In the genomic region with DNA sequence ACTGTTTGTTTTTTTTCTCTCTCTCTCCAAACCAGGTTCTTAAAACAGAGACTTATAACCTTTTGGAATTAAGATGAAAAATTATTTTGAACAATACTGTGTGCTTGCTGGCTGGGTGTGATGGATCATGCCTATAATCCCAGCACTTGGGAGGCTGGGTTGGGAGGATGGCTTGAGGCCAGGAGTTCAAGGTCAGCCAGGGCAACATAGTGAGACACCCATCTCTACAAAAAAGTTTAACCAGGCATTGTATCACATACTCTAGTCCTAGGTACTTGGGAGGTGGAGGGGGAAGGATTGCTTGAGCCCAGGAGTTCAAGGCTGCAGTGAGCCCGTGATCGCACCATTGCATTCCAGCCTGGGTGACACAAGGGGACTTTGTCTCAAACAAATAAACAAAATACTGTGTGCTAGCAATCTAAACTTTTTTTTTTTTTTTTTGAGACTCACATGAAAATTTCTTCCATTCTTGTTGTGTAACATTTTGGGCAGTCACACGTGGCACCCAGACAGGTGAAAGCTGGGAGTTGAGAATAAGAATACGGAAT, we compare ENCODE assay signal across 1 cellular context.
TF ChIP-seq lines count a peak whose summit lies in the region.

No MANE protein-coding gene starts in this region.

TF ChIP-seq in HepG2, 621 proteins besides CTCF, POLR2A, EP300 and RAD21 (continued from another document):
- TF ChIP-seq FOXC1 (CRISPR knock-in tag; IDR thresholded peaks at IDR 0.05; ENCODE audit: borderline replicate concordance), result no peak
- no peak for TF ChIP-seq PITX1 (CRISPR knock-in tag; IDR thresholded peaks at IDR 0.05)
- TF ChIP-seq BATF2 (CRISPR knock-in tag; IDR thresholded peaks at IDR 0.05), result no peak
- 0 out of 2 replicates have a peak, but pooled peaks have one; percentile 11 for TF ChIP-seq SALL1 (CRISPR knock-in tag; IDR thresholded peaks at IDR 0.05)
- TF ChIP-seq, protein P1, sequence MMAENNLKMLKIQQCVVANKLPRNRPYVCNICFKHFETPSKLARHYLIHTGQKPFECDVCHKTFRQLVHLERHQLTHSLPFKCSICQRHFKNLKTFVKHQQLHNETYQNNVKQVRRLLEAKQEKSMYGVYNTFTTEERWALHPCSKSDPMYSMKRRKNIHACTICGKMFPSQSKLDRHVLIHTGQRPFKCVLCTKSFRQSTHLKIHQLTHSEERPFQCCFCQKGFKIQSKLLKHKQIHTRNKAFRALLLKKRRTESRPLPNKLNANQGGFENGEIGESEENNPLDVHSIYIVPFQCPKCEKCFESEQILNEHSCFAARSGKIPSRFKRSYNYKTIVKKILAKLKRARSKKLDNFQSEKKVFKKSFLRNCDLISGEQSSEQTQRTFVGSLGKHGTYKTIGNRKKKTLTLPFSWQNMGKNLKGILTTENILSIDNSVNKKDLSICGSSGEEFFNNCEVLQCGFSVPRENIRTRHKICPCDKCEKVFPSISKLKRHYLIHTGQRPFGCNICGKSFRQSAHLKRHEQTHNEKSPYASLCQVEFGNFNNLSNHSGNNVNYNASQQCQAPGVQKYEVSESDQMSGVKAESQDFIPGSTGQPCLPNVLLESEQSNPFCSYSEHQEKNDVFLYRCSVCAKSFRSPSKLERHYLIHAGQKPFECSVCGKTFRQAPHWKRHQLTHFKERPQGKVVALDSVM (CRISPR knock-in tag; IDR thresholded peaks at IDR 0.05), result peak; percentile 66; the same call in 1 of the 2 replicates
- no peak for TF ChIP-seq MEF2D (CRISPR knock-in tag; IDR thresholded peaks at IDR 0.05)
- no peak for TF ChIP-seq CENPT (CRISPR knock-in tag; IDR thresholded peaks at IDR 0.05; ENCODE audit: low read depth)
- TF ChIP-seq ZNF746 (CRISPR knock-in tag; IDR thresholded peaks at IDR 0.05), result no peak
- no peak for TF ChIP-seq GLI4 (CRISPR knock-in tag; IDR thresholded peaks at IDR 0.05; ENCODE audit: borderline replicate concordance)
- no peak for TF ChIP-seq ZNF224 (CRISPR knock-in tag; IDR thresholded peaks at IDR 0.05)
- peak; percentile 45; the same call in 1 of the 2 replicates for TF ChIP-seq FOXP4 (CRISPR knock-in tag; IDR thresholded peaks at IDR 0.05)
- TF ChIP-seq, protein P2, sequence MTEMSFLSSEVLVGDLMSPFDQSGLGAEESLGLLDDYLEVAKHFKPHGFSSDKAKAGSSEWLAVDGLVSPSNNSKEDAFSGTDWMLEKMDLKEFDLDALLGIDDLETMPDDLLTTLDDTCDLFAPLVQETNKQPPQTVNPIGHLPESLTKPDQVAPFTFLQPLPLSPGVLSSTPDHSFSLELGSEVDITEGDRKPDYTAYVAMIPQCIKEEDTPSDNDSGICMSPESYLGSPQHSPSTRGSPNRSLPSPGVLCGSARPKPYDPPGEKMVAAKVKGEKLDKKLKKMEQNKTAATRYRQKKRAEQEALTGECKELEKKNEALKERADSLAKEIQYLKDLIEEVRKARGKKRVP (CRISPR knock-in tag; IDR thresholded peaks at IDR 0.05), result no peak
- TF ChIP-seq DMAP1 (CRISPR knock-in tag; IDR thresholded peaks at IDR 0.05), result no peak
- no peak for TF ChIP-seq SMC3 (IDR thresholded peaks at IDR 0.05; ENCODE audit: low read length)
- no peak for TF ChIP-seq ONECUT2 (CRISPR knock-in tag; IDR thresholded peaks at IDR 0.05)
- TF ChIP-seq ARNT2 (CRISPR knock-in tag; IDR thresholded peaks at IDR 0.05; ENCODE audit: low read depth), result no peak
- no peak for TF ChIP-seq AHR (CRISPR knock-in tag; IDR thresholded peaks at IDR 0.05)
